3 cellular contexts compared by ENCODE assay signal in the genomic region with DNA sequence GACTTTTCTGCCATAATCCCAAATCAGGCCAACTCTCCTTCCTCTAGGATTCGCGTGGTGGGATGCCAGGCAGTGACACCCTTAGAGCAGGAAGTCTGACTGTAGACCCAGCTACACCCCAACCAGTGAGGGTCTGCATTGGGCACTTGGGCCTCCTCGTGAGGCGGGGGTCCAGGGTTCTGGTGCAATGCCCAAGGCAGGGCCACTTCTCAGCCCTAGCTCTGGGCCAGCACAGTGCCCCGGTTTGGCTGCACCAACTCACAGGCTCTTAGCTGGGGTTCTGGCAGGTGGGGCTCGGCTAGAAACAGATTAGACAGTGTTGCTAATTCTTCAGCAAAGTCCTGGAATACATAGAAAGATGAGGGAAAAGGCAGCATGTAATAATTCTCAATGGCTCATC.
TF ChIP-seq lines count a peak whose summit lies in the region.

No MANE protein-coding gene starts in this region.

TF ChIP-seq in SK-N-SH, 30 proteins besides CTCF, POLR2A, EP300 and RAD21:
- TF ChIP-seq TCF12 (IDR thresholded peaks at IDR 0.05) (no peak), USF2 (IDR thresholded peaks at IDR 0.05; ENCODE audit: borderline replicate concordance, low read depth, low read length) (no peak)

TF ChIP-seq in SK-N-SH treated with all-trans-retinoic acid at 6 μM for 48 hours, 23 proteins besides CTCF, POLR2A, EP300 and RAD21:
- TF ChIP-seq SNAI2 (CRISPR knock-in tag; IDR thresholded peaks at IDR 0.05), result no peak
TF ChIP-seq in SK-N-SH treated with all-trans-retinoic acid at 6 μM for 48 hours: peak in this region for 0.

TF ChIP-seq in GM12878, 131 proteins besides CTCF, POLR2A, EP300 and RAD21:
- TF ChIP-seq WRNIP1 (IDR thresholded peaks at IDR 0.05; ENCODE audit: borderline replicate concordance, low read depth, low read length) (no peak), RFX5 (IDR thresholded peaks at IDR 0.05; ENCODE audit: low read depth, low read length) (no peak), EED (IDR thresholded peaks at IDR 0.05; ENCODE audit: low read depth) (no peak), POLR2AphosphoS2 (IDR thresholded peaks at IDR 0.05; ENCODE audit: low read depth, low read length) (no peak), HDGF (IDR thresholded peaks at IDR 0.05) (no peak), ASH2L (IDR thresholded peaks at IDR 0.05; ENCODE audit: borderline replicate concordance, low read depth) (no peak), BRCA1 (IDR thresholded peaks at IDR 0.05; ENCODE audit: low read depth, low read length) (no peak)
- TF ChIP-seq, protein P1, sequence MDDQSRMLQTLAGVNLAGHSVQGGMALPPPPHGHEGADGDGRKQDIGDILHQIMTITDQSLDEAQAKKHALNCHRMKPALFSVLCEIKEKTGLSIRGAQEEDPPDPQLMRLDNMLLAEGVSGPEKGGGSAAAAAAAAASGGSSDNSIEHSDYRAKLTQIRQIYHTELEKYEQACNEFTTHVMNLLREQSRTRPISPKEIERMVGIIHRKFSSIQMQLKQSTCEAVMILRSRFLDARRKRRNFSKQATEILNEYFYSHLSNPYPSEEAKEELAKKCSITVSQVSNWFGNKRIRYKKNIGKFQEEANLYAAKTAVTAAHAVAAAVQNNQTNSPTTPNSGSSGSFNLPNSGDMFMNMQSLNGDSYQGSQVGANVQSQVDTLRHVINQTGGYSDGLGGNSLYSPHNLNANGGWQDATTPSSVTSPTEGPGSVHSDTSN (IDR thresholded peaks at IDR 0.05; ENCODE audit: insufficient replicate concordance, low read depth, low read length), result no peak
